8 cellular contexts compared by ENCODE assay signal in the genomic region with DNA sequence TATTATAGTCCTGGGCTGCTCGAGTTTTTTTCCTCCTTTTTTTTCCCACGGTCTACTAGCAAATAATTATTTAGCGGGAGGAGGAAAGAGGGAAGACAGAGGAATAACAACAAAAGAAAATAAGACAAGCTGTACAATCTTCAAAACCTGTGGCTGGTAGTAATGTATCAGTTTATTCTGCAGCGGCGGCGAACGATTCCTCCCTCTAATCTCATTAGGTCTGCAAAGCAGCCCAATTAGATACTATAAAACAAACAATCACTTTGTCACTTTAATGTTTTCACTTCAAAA. TPM values are rescaled to one million over a fixed set of nuclear protein-coding genes. Genes with fewer than 3 reads are reported as not detected.
A peak's percentile ranks its signal among the peaks of the same experiment; 100 is the strongest.
DNase-seq lines count a peak whose midpoint lies in the region; ATAC-seq and TF ChIP-seq lines count a peak whose summit lies in the region.

No MANE protein-coding gene starts in this region.

- H3K27ac Mint-ChIP-seq in CD4-positive, alpha-beta T cell: peak overlapping the region; percentile 94
- H3K27ac Mint-ChIP-seq in neural crest cell (ENCODE audit: unreplicated experiment): peak overlapping the region; percentile 99

- H3K4me3 ChIP-seq in colonic mucosa: peak overlapping the region; percentile 78

- peaks cover 63% of the 10 kb centered on the region for H3K4me1 Mint-ChIP-seq in CD4-positive, alpha-beta T cell (ENCODE audit: low read depth)
- H3K4me1 Mint-ChIP-seq in neural crest cell: peaks cover 68% of the 10 kb centered on the region

- peak overlapping the region; percentile 90 for H3K27ac ChIP-seq in CD4-positive, alpha-beta T cell (ENCODE audit: low read depth, low read length)
- peak overlapping the region; percentile 98 for H3K27ac ChIP-seq in colonic mucosa

- CTCF ChIA-PET in CD4-positive, alpha-beta T cell (lab: Charles Lee): interaction anchor here (0.7 to 2.0 kb wide), 8 partner anchors 74 to 630 kb away, joined by 3 to 12 read pairs (median 7); no protein-coding TSS in a partner anchor

- no peaks in the 10 kb centered on the region for H3K9me3 Mint-ChIP-seq in CD4-positive, alpha-beta T cell
- H3K9me3 Mint-ChIP-seq in neural crest cell: no peaks in the 10 kb centered on the region

- POLR2A ChIA-PET in CD4-positive, alpha-beta T cell (lab: Charles Lee): interaction anchor here (0.8 to 9.4 kb wide), 31 partner anchors 11 to 646 kb away, joined by 3 to 160 read pairs (median 4); partner anchors contain the start of gene RPLP1

- DNase-seq in CD4-positive, alpha-beta T cell: peak in 2 of 10 experiments; percentile 12 to 14
- peak; percentile 62 for DNase-seq in NCI-H69 (lab: John Stamatoyannopoulos, UW)
- DNase-seq in colonic mucosa: no peak
- DNase-seq in neural crest cell (ENCODE audit: low read depth, low spot score): no peak
- no peak for DNase-seq in NCI-H2227 treated with DMSO at 0.1 percent for 48 hours (lab: John Stamatoyannopoulos, UW)
- DNase-seq in cerebellum (ENCODE audit: low spot score): no peak
- no peak for DNase-seq in NK-92 treated with Interleukin-12 subunit alpha and Interleukin-12 subunit beta, amount 100 ng/mL, for 24 hours (lab: John Stamatoyannopoulos, UW)

- intact Hi-C loops in CD4-positive, alpha-beta T cell (cut with DNase I, micrococcal nuclease): loop anchor here (2.0 to 10.0 kb wide), 7 partner anchors 53 to 686 kb away; partner anchors contain the start of genes KIF23 (in 1 of the 2) and RPLP1 (in 1 of the 2)
- intact Hi-C loops in colonic mucosa (cut with DNase I): no loop called here

- H3K36me3 Mint-ChIP-seq in CD4-positive, alpha-beta T cell (ENCODE audit: low read depth): peaks cover 38% of the 10 kb centered on the region
- peaks cover 2% of the 10 kb centered on the region for H3K36me3 Mint-ChIP-seq in neural crest cell (ENCODE audit: low read depth)

- ATAC-seq in CD4-positive, alpha-beta T cell (ENCODE audit: poor library complexity): no peak
- no peak for ATAC-seq in HG02970 (IDR thresholded peaks at IDR 0.05; ENCODE audit: low FRiP score, unreplicated experiment)

- H3K27me3 ChIP-seq in CD4-positive, alpha-beta T cell (ENCODE audit: control insufficient read depth, insufficient read depth, low read length): no peaks in the 10 kb centered on the region
- no peaks in the 10 kb centered on the region for H3K27me3 ChIP-seq in colonic mucosa

- peak overlapping the region; percentile 96 for H3K4me3 Mint-ChIP-seq in CD4-positive, alpha-beta T cell
- H3K4me3 Mint-ChIP-seq in neural crest cell: peak overlapping the region; percentile 100

- peaks cover 20% of the 10 kb centered on the region for H3K4me1 ChIP-seq in colonic mucosa

- H3K27me3 Mint-ChIP-seq in CD4-positive, alpha-beta T cell: peaks cover 9% of the 10 kb centered on the region
- peaks cover 53% of the 10 kb centered on the region for H3K27me3 Mint-ChIP-seq in neural crest cell (ENCODE audit: low read depth)

- peak; percentile 27 for TF ChIP-seq CTCF in CD4-positive, alpha-beta T cell (IDR thresholded peaks at IDR 0.05)
- TF ChIP-seq CTCF in colonic mucosa (IDR thresholded peaks at IDR 0.05) (no peak), neural crest cell (conservative IDR thresholded peaks at IDR 0.05) (peak; percentile 5)

- no peaks in the 10 kb centered on the region for H3K36me3 ChIP-seq in colonic mucosa

- no peaks in the 10 kb centered on the region for H3K9me3 ChIP-seq in CD4-positive, alpha-beta T cell (ENCODE audit: control insufficient read depth, low read length)
- no peaks in the 10 kb centered on the region for H3K9me3 ChIP-seq in colonic mucosa

- H3K9ac ChIP-seq in colonic mucosa (ENCODE audit: low read depth in 2 of 2, low read length in 2 of 2): peak overlapping the region in 1 of 2 donors; percentile 86

RNA-seq across cellular contexts. Expression of gene TLE3, which starts 0.4 kb away (rescaled TPM):
- 100 to 1,000 TPM; 159 to 167 TPM for total RNA-seq in CD4-positive, alpha-beta T cell
- total RNA-seq in colonic mucosa (10 to 100 TPM; 65.4 to 85.1 TPM), neural crest cell (81.3 and 89.9 TPM in 2 replicates), cerebellum (59.3 TPM)
